ENCODE assay signal across 10 cellular contexts in the genomic region with DNA sequence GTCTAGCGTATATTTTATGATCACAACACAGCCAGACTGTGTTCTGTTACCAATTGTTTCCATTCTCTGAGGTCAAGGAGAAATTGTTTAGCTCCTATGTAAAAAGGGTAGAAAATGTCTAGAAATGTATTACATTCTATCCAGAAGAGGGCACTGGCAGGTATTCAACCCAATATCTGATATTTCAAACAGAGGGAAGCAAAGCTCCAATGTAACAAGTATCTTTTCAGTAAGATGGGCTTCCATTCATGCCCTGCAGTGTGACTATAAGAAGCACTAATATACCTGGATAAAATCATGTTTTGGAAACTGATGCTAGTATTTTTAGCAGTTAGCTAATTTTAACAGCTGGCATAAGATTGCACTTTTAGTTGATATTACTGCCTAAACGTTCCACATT.
A peak's percentile ranks its signal among the peaks of the same experiment; 100 is the strongest.
DNase-seq lines count a peak whose midpoint lies in the region; ATAC-seq and TF ChIP-seq lines count a peak whose summit lies in the region.
"Had no signal": no experiment of that assay in that cellular context is flagged by ENCODE, and none has a peak within 500 bp of the region (broad histone marks: within the 10 kb centered on the region; RNA-seq: fewer than 3 reads in every experiment).

No MANE protein-coding gene starts in this region.

- H3K27me3 Mint-ChIP-seq in nephron (ENCODE audit: low read depth), result no peaks in the 10 kb centered on the region
- peaks cover 12% of the 10 kb centered on the region for H3K27me3 Mint-ChIP-seq in activated T-cell treated with anti-CD3 and anti-CD28 coated beads, Interleukin-2, amount 50 U/mL, for 72 hours (ENCODE audit: low read depth)

- peak; percentile 7 for TF ChIP-seq CTCF in cardiac fibroblast (IDR thresholded peaks at IDR 0.05; ENCODE audit: low read depth, low read length)
- peak in 2 of 3 experiments; percentile 23 to 35 for TF ChIP-seq CTCF in nephron (IDR thresholded peaks at IDR 0.05; ENCODE audit: unreplicated experiment in 3 of 3)

- ATAC-seq in activated T-cell treated with anti-CD3 and anti-CD28 coated beads, Interleukin-2, amount 50 U/mL, for 72 hours (replicated peaks in 1 of 2), result no peak
- no peak for ATAC-seq in GM18517 (IDR thresholded peaks at IDR 0.05; ENCODE audit: unreplicated experiment)

- DNase-seq in Caki2 (ENCODE audit: low read depth) (peak; percentile 5), NAMALWA (ENCODE audit: low spot score) (peak; percentile 23), cardiac fibroblast (ENCODE audit: low read depth in 2 of 2) (peak in 1 of 2 donors; percentile 10), AG20443 (ENCODE audit: low spot score) (no peak)
- no peak for DNase-seq in activated T-cell treated with anti-CD3 and anti-CD28 coated beads, Interleukin-2, amount 50 U/mL, for 72 hours
- DNase-seq: DND-41, mammary epithelial cell had no signal

- H3K4me3 ChIP-seq in cardiac fibroblast (replicated peaks in 1 of 2; ENCODE audit: low read depth in 2 of 2, low read length in 2 of 2), result no peak overlapping the region

- no peaks in the 10 kb centered on the region for H3K36me3 Mint-ChIP-seq in nephron (ENCODE audit: low read depth)
- H3K36me3 Mint-ChIP-seq in activated T-cell treated with anti-CD3 and anti-CD28 coated beads, Interleukin-2, amount 50 U/mL, for 72 hours (ENCODE audit: insufficient read depth in 2 of 2), result no peaks in the 10 kb centered on the region

- in situ Hi-C loops in Caki2 (cut with HindIII; ENCODE audit: low pct_unique_long_range_greater_than_20kb, low sequenced_read_pairs), result no loop called here

- no peak overlapping the region for H3K4me3 Mint-ChIP-seq in nephron
- no peak overlapping the region for H3K4me3 Mint-ChIP-seq in activated T-cell treated with anti-CD3 and anti-CD28 coated beads, Interleukin-2, amount 50 U/mL, for 72 hours
- H3K4me3 Mint-ChIP-seq: activated T-helper 1 cell treated with anti-CD3 and anti-CD28 coated beads, Interleukin-12 subunit alpha, Interleukin-12 subunit beta, Interleukin-2, Interleukin-4 antibody, amounts not matched to agents 30 ng/mL and 10 ng/mL and 1 ng/mL, durations not matched to agents 14 hours and 24 hours and 36 hours had no signal

- peaks cover 4% of the 10 kb centered on the region for H3K9me3 Mint-ChIP-seq in nephron
- no peaks in the 10 kb centered on the region for H3K9me3 Mint-ChIP-seq in activated T-cell treated with anti-CD3 and anti-CD28 coated beads, Interleukin-2, amount 50 U/mL, for 72 hours
- H3K9me3 Mint-ChIP-seq: activated T-helper 1 cell treated with anti-CD3 and anti-CD28 coated beads, Interleukin-12 subunit alpha, Interleukin-12 subunit beta, Interleukin-2, Interleukin-4 antibody, amounts not matched to agents 30 ng/mL and 10 ng/mL and 1 ng/mL, durations not matched to agents 14 hours and 24 hours and 36 hours had no signal

- H3K27ac Mint-ChIP-seq in nephron, result no peak overlapping the region
- H3K27ac Mint-ChIP-seq in activated T-cell treated with anti-CD3 and anti-CD28 coated beads, Interleukin-2, amount 50 U/mL, for 72 hours, result no peak overlapping the region
- H3K27ac Mint-ChIP-seq: activated T-helper 1 cell treated with anti-CD3 and anti-CD28 coated beads, Interleukin-12 subunit alpha, Interleukin-12 subunit beta, Interleukin-2, Interleukin-4 antibody, amounts not matched to agents 30 ng/mL and 10 ng/mL and 1 ng/mL, durations not matched to agents 14 hours and 24 hours and 36 hours had no signal

- peaks cover 9% of the 10 kb centered on the region for H3K4me1 Mint-ChIP-seq in nephron
- no peaks in the 10 kb centered on the region for H3K4me1 Mint-ChIP-seq in activated T-cell treated with anti-CD3 and anti-CD28 coated beads, Interleukin-2, amount 50 U/mL, for 72 hours (ENCODE audit: low read depth)

Comparison
In these comparisons a context has a peak if more than half of its experiments do, and no peak if none do; other contexts are left out.
1. DNase-seq: peak in Caki2 (single experiment) and NAMALWA (single experiment); none in activated T-cell treated with anti-CD3 and anti-CD28 coated beads, Interleukin-2, amount 50 U/mL, for 72 hours (0 of 2) and AG20443 (single experiment).